ENCODE assay signal across 12 cellular contexts in the genomic region with DNA sequence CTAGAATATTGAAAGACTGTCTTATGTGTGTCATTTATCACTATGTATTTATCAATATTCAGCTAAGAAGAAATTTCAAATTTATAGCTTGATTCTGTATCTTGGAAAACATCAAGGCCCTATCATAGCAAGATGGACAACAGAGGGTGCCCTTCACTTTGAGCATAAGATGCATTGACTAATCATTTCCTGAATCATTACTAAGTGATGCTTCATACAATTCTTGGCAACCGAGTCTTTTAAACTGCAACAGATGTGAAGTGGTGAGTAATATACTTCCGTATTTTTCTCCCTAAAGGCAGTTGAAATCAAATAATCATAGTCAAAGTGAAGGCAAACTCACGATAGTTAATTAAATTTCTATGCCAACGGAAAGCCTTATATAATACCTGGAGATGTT.
DNase-seq lines count a peak whose midpoint lies in the region; ATAC-seq, FAIRE-seq and TF ChIP-seq lines count a peak whose summit lies in the region.
"Had no signal": no experiment of that assay in that cellular context is flagged by ENCODE, and none has a peak within 500 bp of the region (broad histone marks: within the 10 kb centered on the region; RNA-seq: fewer than 3 reads in every experiment).

No MANE protein-coding gene starts in this region.

- no peak for ATAC-seq in GM21360 (IDR thresholded peaks at IDR 0.05; ENCODE audit: unreplicated experiment)
- ATAC-seq: activated CD8-positive, alpha-beta T cell treated with anti-CD3 and anti-CD28 coated beads for 36 hours had no signal

- H3K9me1 ChIP-seq in keratinocyte (ENCODE audit: control insufficient read depth, extremely low read depth, insufficient read depth, low read length): no peaks in the 10 kb centered on the region

- TF ChIP-seq CTCF in AG04450 (IDR thresholded peaks at IDR 0.05; ENCODE audit: low read depth, low read length) (peak; percentile 50), astrocyte of the cerebellum (IDR thresholded peaks at IDR 0.05; ENCODE audit: low read depth, low read length, missing control alignments) (peak; percentile 27), keratinocyte (optimal IDR thresholded peaks at IDR 0.05 in 1 of 3, IDR thresholded peaks at IDR 0.05 in 1 of 3, conservative IDR thresholded peaks at IDR 0.05 in 1 of 3; ENCODE audit: extremely low read depth in 1 of 3, insufficient read depth in 2 of 3, low read length in 3 of 3) (peak in 2 of 3 experiments; percentile 35 to 42), Peyer's patch (IDR thresholded peaks at IDR 0.05) (peak in 3 of 6 experiments; percentile 25 to 43 (median 33))

- peaks cover 14% of the 10 kb centered on the region for H3K4me1 ChIP-seq in keratinocyte (ENCODE audit: control insufficient read depth, extremely low read depth, insufficient read depth, low read length)
- no peaks in the 10 kb centered on the region for H3K4me1 ChIP-seq in Peyer's patch

- peak overlapping the region; percentile 60 for H2AFZ ChIP-seq in keratinocyte (ENCODE audit: control insufficient read depth, low read length)

- no peak overlapping the region for H3K9ac ChIP-seq in keratinocyte (ENCODE audit: control insufficient read depth, extremely low read depth, insufficient read depth, low read length)

- H3K4me3 ChIP-seq in AG04450 (ENCODE audit: low read depth, low read length) (no peak overlapping the region), astrocyte of the cerebellum (ENCODE audit: low read depth, low read length) (no peak overlapping the region), keratinocyte (ENCODE audit: control insufficient read depth in 2 of 3, extremely low read depth in 1 of 3, insufficient read depth in 2 of 3, low read depth in 1 of 3, low read length in 3 of 3) (peak overlapping the region in 2 of 3 experiments; percentile 29 to 47), Peyer's patch (no peak overlapping the region)
- H3K4me3 ChIP-seq: coronary artery had no signal

- peak; percentile 93 for FAIRE-seq in keratinocyte (lab: Jason Lieb, UNC)

- H3K27ac ChIP-seq in AG04450 (ENCODE audit: low read depth, low read length) (no peak overlapping the region), keratinocyte (ENCODE audit: control insufficient read depth, insufficient read depth, low read length) (peak overlapping the region; percentile 75), Peyer's patch (no peak overlapping the region)
- H3K27ac ChIP-seq: coronary artery had no signal

- DNase-seq in AG04450 (ENCODE audit: low read depth, low spot score) (peak; percentile 78), M059J (ENCODE audit: low read depth) (peak; percentile 94), astrocyte of the cerebellum (ENCODE audit: low read depth) (peak; percentile 75), keratinocyte (ENCODE audit: low read depth, low spot score) (peak; percentile 48), Peyer's patch (no peak), activated T-cell treated with anti-CD3 and anti-CD28 coated beads for 4 hours (no peak)
- DNase-seq in activated T-cell treated with anti-CD3 and anti-CD28 coated beads, Interleukin-2, amount 50 U/mL, for 1 hour: no peak
- DNase-seq: activated CD8-positive, alpha-beta T cell treated with anti-CD3 and anti-CD28 coated beads for 36 hours; Calu3; NCI-H524 treated with DMSO at 0.1 percent for 48 hours had no signal

- H3K27me3 ChIP-seq in AG04450 (ENCODE audit: control insufficient read depth, insufficient read depth, low read length) (no peaks in the 10 kb centered on the region), keratinocyte (ENCODE audit: control insufficient read depth, extremely low read depth, insufficient read depth, low read length) (no peaks in the 10 kb centered on the region), Peyer's patch (no peaks in the 10 kb centered on the region)

- no peaks in the 10 kb centered on the region for H3K9me3 ChIP-seq in AG04450 (ENCODE audit: control insufficient read depth, insufficient read depth, low read length)
- H3K9me3 ChIP-seq in keratinocyte (ENCODE audit: control insufficient read depth, low read depth, low read length): no peaks in the 10 kb centered on the region
- H3K9me3 ChIP-seq in Peyer's patch: no peaks in the 10 kb centered on the region

- in situ Hi-C loops in astrocyte of the cerebellum (cut with HindIII; ENCODE audit: low sequenced_read_pairs): no loop called here

- no peaks in the 10 kb centered on the region for H4K20me1 ChIP-seq in keratinocyte (ENCODE audit: control insufficient read depth, extremely low read depth, insufficient read depth, low read length)

- TF ChIP-seq POLR2A in Peyer's patch (IDR thresholded peaks at IDR 0.05): no peak

- dilution Hi-C loops in keratinocyte (cut with MboI; ENCODE audit: extremely low pct_ligation_motif_present, low sequenced_read_pairs): no loop called here

- peak overlapping the region; percentile 73 for H3K4me2 ChIP-seq in keratinocyte (ENCODE audit: control insufficient read depth, extremely low read depth, insufficient read depth, low read depth, low read length)

- CTCF ChIA-PET in AG04450 (lab: Charles Lee): interaction anchor here (1.3 to 3.0 kb wide), 2 partner anchors 314 to 316 kb away, joined by 5 to 25 read pairs; no protein-coding TSS in a partner anchor

- H3K36me3 ChIP-seq in keratinocyte (ENCODE audit: control insufficient read depth in 2 of 2, extremely low read depth in 1 of 2, insufficient read depth in 2 of 2, low read length in 2 of 2) (no peaks in the 10 kb centered on the region), Peyer's patch (no peaks in the 10 kb centered on the region)

- POLR2A ChIA-PET in AG04450 (lab: Yijun Ruan, JAX): interaction anchor here (1.0 to 1.2 kb wide), 3 partner anchors 82 to 315 kb away, joined by 3 to 4 read pairs (median 3); no protein-coding TSS in a partner anchor

- H3K79me2 ChIP-seq in keratinocyte (ENCODE audit: control insufficient read depth, insufficient read depth, low read length): no peaks in the 10 kb centered on the region

Comparison
In these comparisons a context has a peak if more than half of its experiments do, and no peak if none do; other contexts are left out.
1. DNase-seq: peak in AG04450 (single experiment), M059J (single experiment), astrocyte of the cerebellum (single experiment) and keratinocyte (single experiment); none in Peyer's patch (0 of 3), activated T-cell treated with anti-CD3 and anti-CD28 coated beads, Interleukin-2, amount 50 U/mL, for 1 hour (single experiment) and activated T-cell treated with anti-CD3 and anti-CD28 coated beads for 4 hours (single experiment).
2. H3K4me3 ChIP-seq: peak in keratinocyte (2 of 3); none in AG04450 (single experiment), astrocyte of the cerebellum (single experiment) and Peyer's patch (0 of 4).